Comparison of ENCODE assay signal across 15 cellular contexts in the genomic region with DNA sequence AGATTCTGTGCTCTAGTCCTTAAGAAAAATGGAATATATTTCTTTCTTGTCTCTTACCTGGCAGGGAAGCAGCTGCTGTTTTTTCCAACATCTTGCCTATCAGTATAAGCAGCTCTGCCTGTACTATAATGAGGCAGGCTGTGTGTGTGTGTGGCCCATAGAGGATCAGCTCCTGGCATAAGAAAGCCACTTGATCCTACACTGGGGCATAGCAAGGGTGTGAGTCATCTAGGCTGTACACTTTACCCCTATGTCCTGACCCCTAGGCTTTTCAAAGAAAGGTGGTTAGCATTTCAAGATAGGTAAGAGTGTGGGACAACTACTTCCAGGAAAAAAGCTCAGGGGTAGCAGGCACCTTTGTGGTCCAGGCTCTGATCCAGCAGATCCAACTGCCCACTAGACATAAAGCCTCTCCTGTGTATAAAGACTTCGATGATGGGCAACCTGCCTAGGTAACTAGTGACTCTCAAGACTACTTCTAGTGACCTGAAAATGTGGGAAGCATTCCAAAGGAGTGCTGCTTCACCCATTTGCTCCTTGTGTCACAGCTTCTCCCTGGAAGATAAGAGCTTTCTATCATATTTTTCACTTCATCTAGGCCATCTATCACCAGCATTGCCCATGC. TPM values are rescaled to one million over a fixed set of nuclear protein-coding genes. Genes with fewer than 3 reads are reported as not detected.
DNase-seq lines count a peak whose midpoint lies in the region; ATAC-seq, FAIRE-seq and TF ChIP-seq lines count a peak whose summit lies in the region.
"Had no signal": no experiment of that assay in that cellular context is flagged by ENCODE, and none has a peak within 500 bp of the region (broad histone marks: within the 10 kb centered on the region; RNA-seq: fewer than 3 reads in every experiment).

No MANE protein-coding gene starts in this region.

- FAIRE-seq in RCC 7860 (lab: Jason Lieb, UNC): no peak

- intact Hi-C loops in Caco-2 (cut with micrococcal nuclease; ENCODE audit: unreplicated experiment): no loop called here
- intact Hi-C loops in lower lobe of right lung (cut with DNase I): no loop called here

- no TSS peak for BruUV-seq in Caco-2 (replicated peaks; lab: Mats Ljungman, UMichigan)

- TF ChIP-seq CTCF in Caco-2 (IDR thresholded peaks at IDR 0.05; ENCODE audit: insufficient read depth in 1 of 2, low read depth in 1 of 2, low read length in 1 of 2, severe bottlenecking in 1 of 2, unreplicated experiment in 1 of 2) (no peak), lower lobe of right lung (IDR thresholded peaks at IDR 0.05) (no peak)

- POLR2A ChIA-PET in Caco-2 (lab: Charles Lee): no interaction called here

- no peak overlapping the region for H3K4me3 Mint-ChIP-seq in Caco-2 (ENCODE audit: unreplicated experiment)

- CTCF ChIA-PET in Caco-2 (lab: Charles Lee): interaction anchor here (0.6 to 1.0 kb wide), 3 partner anchors 9 to 42 kb away, joined by 3 to 6 read pairs (median 3); a partner anchor contains a TSS

- H3K9me3 Mint-ChIP-seq in Caco-2 (ENCODE audit: unreplicated experiment): no peaks in the 10 kb centered on the region

- H3K4me3 ChIP-seq in Caco-2 (ENCODE audit: low read depth, low read length): no peak overlapping the region
- no peak overlapping the region for H3K4me3 ChIP-seq in SJSA1
- H3K4me3 ChIP-seq in lower lobe of right lung: no peak overlapping the region
- H3K4me3 ChIP-seq: BLaER1 had no signal

- no peaks in the 10 kb centered on the region for H3K27me3 Mint-ChIP-seq in Caco-2 (ENCODE audit: insufficient read depth, unreplicated experiment)

- no peak overlapping the region for H3K27ac Mint-ChIP-seq in Caco-2 (ENCODE audit: unreplicated experiment)

- H3K27me3 ChIP-seq in Caco-2 (replicated peaks; ENCODE audit: control insufficient read depth, insufficient read depth, low read length): no peaks in the 10 kb centered on the region
- H3K27me3 ChIP-seq in SJSA1 (replicated peaks): no peaks in the 10 kb centered on the region
- no peaks in the 10 kb centered on the region for H3K27me3 ChIP-seq in lower lobe of right lung (ENCODE audit: low read depth)
- H3K27me3 ChIP-seq: BLaER1 had no signal

- DNase-seq in Caco-2 (peak; percentile 28 to 46), HT-29 (ENCODE audit: low spot score) (peak; percentile 2), SJSA1 (ENCODE audit: low read depth in 1 of 2, low spot score in 2 of 2) (peak; percentile 84 to 92), lower lobe of right lung (no peak), HuH-7 (ENCODE audit: low spot score) (no peak), RCC 7860 (ENCODE audit: low spot score) (no peak)
- DNase-seq: IMR-90, Karpas-422, MV-4-11, NCI-H1417, NCI-H187 treated with DMSO at 0.1 percent for 48 hours, NCI-H69 had no signal

- H3K4me1 ChIP-seq in Caco-2: peaks cover 21% of the 10 kb centered on the region
- H3K4me1 ChIP-seq in SJSA1 (replicated peaks): peaks cover 30% of the 10 kb centered on the region
- H3K4me1 ChIP-seq in lower lobe of right lung: peaks cover 7% of the 10 kb centered on the region

- no peak overlapping the region for H3K27ac ChIP-seq in SJSA1
- no peak overlapping the region for H3K27ac ChIP-seq in lower lobe of right lung
- H3K27ac ChIP-seq: BLaER1 had no signal

- peaks cover 13% of the 10 kb centered on the region for H3K4me1 Mint-ChIP-seq in Caco-2 (ENCODE audit: low read depth, unreplicated experiment)

- no peaks in the 10 kb centered on the region for H3K36me3 ChIP-seq in Caco-2 (ENCODE audit: control insufficient read depth, insufficient read depth, low read length)
- peaks cover 3% of the 10 kb centered on the region for H3K36me3 ChIP-seq in SJSA1
- H3K36me3 ChIP-seq in lower lobe of right lung: no peaks in the 10 kb centered on the region
- H3K36me3 ChIP-seq: BLaER1 had no signal

- ATAC-seq in lower lobe of right lung (peak; percentile 86 to 88), HG02798 (IDR thresholded peaks at IDR 0.05; ENCODE audit: poor library complexity, unreplicated experiment) (no peak), HG02678 (IDR thresholded peaks at IDR 0.05; ENCODE audit: unreplicated experiment) (no peak)

- no peaks in the 10 kb centered on the region for H3K9me3 ChIP-seq in Caco-2
- no peaks in the 10 kb centered on the region for H3K9me3 ChIP-seq in SJSA1 (replicated peaks)
- no peaks in the 10 kb centered on the region for H3K9me3 ChIP-seq in lower lobe of right lung
- H3K9me3 ChIP-seq: BLaER1 had no signal

- H3K36me3 Mint-ChIP-seq in Caco-2 (ENCODE audit: insufficient read depth, unreplicated experiment): peaks cover 7% of the 10 kb centered on the region

RNA-seq across cellular contexts. Expression of a gene that starts 4.9 kb away (rescaled TPM):
- total RNA-seq in Caco-2 (2022) (40.4 and 42.1 TPM in 2 replicates), lower lobe of right lung (17.2 TPM)
- total RNA-seq in HT-29 (2014; rRNA removed; shearing (Covaris generic)): 9.4 and 10.6 TPM in 2 replicates
- total RNA-seq in SJSA1 (2014; rRNA removed; shearing (Covaris generic)): 36.2 and 49.5 TPM in 2 replicates

RNA-seq across cellular contexts. Expression of a gene that starts 8.4 kb away (rescaled TPM):
- total RNA-seq in Caco-2 (2022): 96.8 and 108 TPM in 2 replicates
- 50.4 and 61.8 TPM in 2 replicates for total RNA-seq in HT-29 (2014; rRNA removed; shearing (Covaris generic))
- 791 and 920 TPM in 2 replicates for total RNA-seq in SJSA1 (2014; rRNA removed; shearing (Covaris generic))
- total RNA-seq in lower lobe of right lung: 39.1 TPM

RNA-seq across cellular contexts. Expression of a gene that starts 46.5 kb away (rescaled TPM):
- total RNA-seq in Caco-2 (2022) (27.8 and 30.6 TPM in 2 replicates), lower lobe of right lung (40.9 TPM)
- total RNA-seq in HT-29 (2014; rRNA removed; shearing (Covaris generic)): 18.1 and 22.1 TPM in 2 replicates
- 236 and 314 TPM in 2 replicates for total RNA-seq in SJSA1 (2014; rRNA removed; shearing (Covaris generic))

Comparison
In these comparisons a context has a peak if more than half of its experiments do, and no peak if none do; other contexts are left out.
1. DNase-seq: peak in Caco-2 (2 of 2), HT-29 (single experiment) and SJSA1 (2 of 2); none in lower lobe of right lung (single experiment), HuH-7 (single experiment) and RCC 7860 (single experiment).
2. ATAC-seq: peak in lower lobe of right lung (2 of 2); none in HG02798 (single experiment) and HG02678 (single experiment).